ENCODE assay signal across 8 cellular contexts in the genomic region with DNA sequence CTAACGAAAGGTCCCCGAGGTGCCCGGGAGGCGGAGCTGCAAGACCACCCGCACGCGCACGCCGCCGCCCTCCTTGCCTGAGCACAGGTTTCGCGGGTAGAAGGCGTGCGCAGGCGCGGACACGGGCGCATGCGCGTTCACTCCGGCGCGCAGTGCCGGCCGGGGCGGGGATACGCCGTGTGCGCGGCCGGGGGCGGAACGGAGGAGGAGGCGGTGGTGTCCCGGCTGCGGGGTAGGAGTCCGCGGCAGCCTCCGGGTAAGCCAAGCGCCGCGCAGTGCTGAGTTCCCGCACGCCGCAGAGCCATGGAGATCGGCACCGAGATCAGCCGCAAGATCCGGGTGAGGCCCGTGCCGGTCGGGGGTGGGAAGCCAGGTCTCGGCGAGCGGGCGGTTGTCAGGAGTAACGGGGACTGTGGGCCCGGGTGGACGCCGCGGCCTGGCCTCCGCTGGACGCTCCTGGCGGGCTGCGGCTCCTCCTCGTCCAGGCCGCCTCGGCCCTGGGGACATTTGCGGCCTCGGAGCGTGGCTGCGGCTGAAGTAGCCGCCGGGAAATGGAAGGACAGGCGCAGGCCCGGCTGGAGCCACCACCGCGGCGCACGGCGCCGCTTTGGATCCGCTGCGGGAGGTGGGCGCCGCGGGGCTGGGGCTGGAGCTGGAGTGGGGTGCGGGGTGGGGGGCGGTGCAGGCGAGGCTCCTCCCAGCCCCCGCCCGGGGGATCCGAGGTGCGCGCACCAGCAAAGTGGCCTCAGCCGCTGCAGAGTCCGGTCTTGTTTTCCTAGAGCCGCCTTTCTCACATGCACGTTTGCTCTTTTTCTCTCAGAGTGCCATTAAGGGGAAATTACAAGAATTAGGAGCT. TPM values are rescaled to one million over a fixed set of nuclear protein-coding genes. Genes with fewer than 3 reads are reported as not detected.
DNase-seq lines count a peak whose midpoint lies in the region; ATAC-seq and TF ChIP-seq lines count a peak whose summit lies in the region.

A gene with protein sequence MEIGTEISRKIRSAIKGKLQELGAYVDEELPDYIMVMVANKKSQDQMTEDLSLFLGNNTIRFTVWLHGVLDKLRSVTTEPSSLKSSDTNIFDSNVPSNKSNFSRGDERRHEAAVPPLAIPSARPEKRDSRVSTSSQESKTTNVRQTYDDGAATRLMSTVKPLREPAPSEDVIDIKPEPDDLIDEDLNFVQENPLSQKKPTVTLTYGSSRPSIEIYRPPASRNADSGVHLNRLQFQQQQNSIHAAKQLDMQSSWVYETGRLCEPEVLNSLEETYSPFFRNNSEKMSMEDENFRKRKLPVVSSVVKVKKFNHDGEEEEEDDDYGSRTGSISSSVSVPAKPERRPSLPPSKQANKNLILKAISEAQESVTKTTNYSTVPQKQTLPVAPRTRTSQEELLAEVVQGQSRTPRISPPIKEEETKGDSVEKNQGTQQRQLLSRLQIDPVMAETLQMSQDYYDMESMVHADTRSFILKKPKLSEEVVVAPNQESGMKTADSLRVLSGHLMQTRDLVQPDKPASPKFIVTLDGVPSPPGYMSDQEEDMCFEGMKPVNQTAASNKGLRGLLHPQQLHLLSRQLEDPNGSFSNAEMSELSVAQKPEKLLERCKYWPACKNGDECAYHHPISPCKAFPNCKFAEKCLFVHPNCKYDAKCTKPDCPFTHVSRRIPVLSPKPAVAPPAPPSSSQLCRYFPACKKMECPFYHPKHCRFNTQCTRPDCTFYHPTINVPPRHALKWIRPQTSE (plus strand): TSS at position 207 of the 856 bp plus-strand sequence. CDS start 97 bp downstream, at position 304.

- 0% methylated on average over 27 of the region's 99 CpGs for WGBS in SK-N-SH (ENCODE audit: low lambda C conversion rate)
- WGBS in testis, 2 donors: 0% methylated on average over 29 to 94 of the region's 99 CpGs

- TF ChIP-seq RAD21 in SK-N-SH (IDR thresholded peaks at IDR 0.05; ENCODE audit: low read length): peak; percentile 48

- H3K4me3 ChIP-seq in HFF-Myc (replicated peaks; ENCODE audit: low read depth, low read length): peak within 1 kb of the TSS; percentile 81
- peak within 1 kb of the TSS; percentile 81 to 96 for H3K4me3 ChIP-seq in SK-N-SH (ENCODE audit: low read depth in 2 of 2, low read length in 1 of 2)
- H3K4me3 ChIP-seq in testis: peak within 1 kb of the TSS; percentile 85 to 98

- peaks cover 47% of the 10 kb centered on the region for H3K79me2 ChIP-seq in SK-N-SH (ENCODE audit: insufficient read depth)

- H3F3A ChIP-seq in SK-N-SH (replicated peaks; ENCODE audit: insufficient read depth): peaks cover 23% of the 10 kb centered on the region

- H3K27me3 ChIP-seq in SK-N-SH (ENCODE audit: insufficient read depth) (no peaks in the 10 kb centered on the region), testis (no peaks in the 10 kb centered on the region)

- CTCF ChIA-PET in GM10248 (lab: Yijun Ruan, JAX): interaction anchor here (0.8 to 1.2 kb wide), 3 partner anchors 12 to 32 kb away, joined by 3 read pairs; no protein-coding TSS in a partner anchor
- CTCF ChIA-PET in SK-N-SH (lab: Yijun Ruan, JAX): interaction anchor here (1.5 kb wide), 1 partner anchor 11 kb away, joined by 4 read pairs; no protein-coding TSS in a partner anchor

- peak; percentile 97 for ATAC-seq in omental fat pad (ENCODE audit: low FRiP score)

- peak within 1 kb of the TSS; percentile 80 for H2AFZ ChIP-seq in SK-N-SH (ENCODE audit: low read depth)

- no peaks in the 10 kb centered on the region for H3K9me2 ChIP-seq in SK-N-SH

- POLR2A ChIA-PET in GM10248 (lab: Yijun Ruan, JAX) (interaction anchor here (0.6 kb wide), 1 partner anchor 1388 kb away, joined by 5 read pairs; no protein-coding TSS in a partner anchor), SK-N-SH (lab: Yijun Ruan, JAX) (interaction anchor here (0.8 to 1.2 kb wide), 2 partner anchors 10 to 11 kb away, joined by 3 read pairs; no protein-coding TSS in a partner anchor)

- peaks cover 27% of the 10 kb centered on the region for H4K20me1 ChIP-seq in SK-N-SH (ENCODE audit: insufficient read depth)

- H3K27ac ChIP-seq in SK-N-SH (ENCODE audit: low read depth in 2 of 2, low read length in 1 of 2): peak within 1 kb of the TSS; percentile 92
- H3K27ac ChIP-seq in testis: peak within 1 kb of the TSS; percentile 89 to 90

- H3K9me3 ChIP-seq in SK-N-SH: no peaks in the 10 kb centered on the region
- H3K9me3 ChIP-seq in testis: no peaks in the 10 kb centered on the region

- H3K9ac ChIP-seq in SK-N-SH: peak within 1 kb of the TSS; percentile 94

- H3K4me2 ChIP-seq in SK-N-SH: peak within 1 kb of the TSS; percentile 95

- intact Hi-C loops in testis (cut with DNase I; ENCODE audit: low total_unique reads): no loop called here

- peaks cover 9 to 20% of the 10 kb centered on the region in 2 experiments for H3K36me3 ChIP-seq in SK-N-SH (replicated peaks in 1 of 2; ENCODE audit: control insufficient read depth in 1 of 2, insufficient read depth in 2 of 2, low read length in 1 of 2)
- H3K36me3 ChIP-seq in testis (ENCODE audit: low read depth, missing control alignments): no peaks in the 10 kb centered on the region

- TF ChIP-seq EP300 in SK-N-SH (IDR thresholded peaks at IDR 0.05; ENCODE audit: borderline replicate concordance in 1 of 2, low read depth in 1 of 2, low read length in 1 of 2): no peak

- TF ChIP-seq CTCF in GM10248 (IDR thresholded peaks at IDR 0.05; ENCODE audit: control extremely low read depth, extremely low read depth, low read depth, missing control alignments) (peak; percentile 42), HFF-Myc (IDR thresholded peaks at IDR 0.05; ENCODE audit: low read depth, low read length, missing control alignments) (no peak), SK-N-SH (IDR thresholded peaks at IDR 0.05) (no peak), omental fat pad (IDR thresholded peaks at IDR 0.05) (no peak), testis (IDR thresholded peaks at IDR 0.05) (no peak)

- H3K4me1 ChIP-seq in SK-N-SH (ENCODE audit: control insufficient read depth in 1 of 2, insufficient read depth in 2 of 2, low read depth in 1 of 2, low read length in 1 of 2): peaks cover 0 to 15% of the 10 kb centered on the region in 2 experiments; a peak in 3 of 4 replicates
- peaks cover 4% of the 10 kb centered on the region for H3K4me1 ChIP-seq in testis

- peak; percentile 55 for TF ChIP-seq POLR2A in testis (IDR thresholded peaks at IDR 0.05)

- peak; percentile 96 for DNase-seq in GM10248 (ENCODE audit: extremely low spot score)
- no peak for DNase-seq in HFF-Myc (ENCODE audit: extremely low read depth, low read depth)
- DNase-seq in NAMALWA (ENCODE audit: low spot score): peak; percentile 93
- DNase-seq in SK-N-SH: peak; percentile 98
- DNase-seq in activated naive CD4-positive, alpha-beta T cell treated with anti-CD3 and anti-CD28 coated beads, Interleukin-2, amount 50 U/mL, for 16 hours: peak; percentile 88
- peak; percentile 84 for DNase-seq in globus pallidus (ENCODE audit: low spot score)
- no peak for DNase-seq in omental fat pad (ENCODE audit: low spot score)
- peak; percentile 88 for DNase-seq in testis

TF ChIP-seq in SK-N-SH, 30 proteins besides CTCF, POLR2A, EP300 and RAD21 (continues in another document):
- TF ChIP-seq ELF1 (IDR thresholded peaks at IDR 0.05) (no peak), GABPA (IDR thresholded peaks at IDR 0.05; ENCODE audit: low read depth) (no peak), SMC3 (IDR thresholded peaks at IDR 0.05; ENCODE audit: low read depth, low read length) (no peak), YY1 (IDR thresholded peaks at IDR 0.05; ENCODE audit: low read depth) (no peak), POLR2AphosphoS5 (IDR thresholded peaks at IDR 0.05; ENCODE audit: low read depth, low read length) (peak; percentile 78), MXI1 (IDR thresholded peaks at IDR 0.05; ENCODE audit: low read depth, low read length) (peak; percentile 91)
- TF ChIP-seq, protein P1, sequence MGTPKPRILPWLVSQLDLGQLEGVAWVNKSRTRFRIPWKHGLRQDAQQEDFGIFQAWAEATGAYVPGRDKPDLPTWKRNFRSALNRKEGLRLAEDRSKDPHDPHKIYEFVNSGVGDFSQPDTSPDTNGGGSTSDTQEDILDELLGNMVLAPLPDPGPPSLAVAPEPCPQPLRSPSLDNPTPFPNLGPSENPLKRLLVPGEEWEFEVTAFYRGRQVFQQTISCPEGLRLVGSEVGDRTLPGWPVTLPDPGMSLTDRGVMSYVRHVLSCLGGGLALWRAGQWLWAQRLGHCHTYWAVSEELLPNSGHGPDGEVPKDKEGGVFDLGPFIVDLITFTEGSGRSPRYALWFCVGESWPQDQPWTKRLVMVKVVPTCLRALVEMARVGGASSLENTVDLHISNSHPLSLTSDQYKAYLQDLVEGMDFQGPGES (IDR thresholded peaks at IDR 0.05; ENCODE audit: low read depth, low read length): no peak
- TF ChIP-seq, protein P2, sequence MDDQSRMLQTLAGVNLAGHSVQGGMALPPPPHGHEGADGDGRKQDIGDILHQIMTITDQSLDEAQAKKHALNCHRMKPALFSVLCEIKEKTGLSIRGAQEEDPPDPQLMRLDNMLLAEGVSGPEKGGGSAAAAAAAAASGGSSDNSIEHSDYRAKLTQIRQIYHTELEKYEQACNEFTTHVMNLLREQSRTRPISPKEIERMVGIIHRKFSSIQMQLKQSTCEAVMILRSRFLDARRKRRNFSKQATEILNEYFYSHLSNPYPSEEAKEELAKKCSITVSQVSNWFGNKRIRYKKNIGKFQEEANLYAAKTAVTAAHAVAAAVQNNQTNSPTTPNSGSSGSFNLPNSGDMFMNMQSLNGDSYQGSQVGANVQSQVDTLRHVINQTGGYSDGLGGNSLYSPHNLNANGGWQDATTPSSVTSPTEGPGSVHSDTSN (IDR thresholded peaks at IDR 0.05): no peak
- TF ChIP-seq, protein P3, sequence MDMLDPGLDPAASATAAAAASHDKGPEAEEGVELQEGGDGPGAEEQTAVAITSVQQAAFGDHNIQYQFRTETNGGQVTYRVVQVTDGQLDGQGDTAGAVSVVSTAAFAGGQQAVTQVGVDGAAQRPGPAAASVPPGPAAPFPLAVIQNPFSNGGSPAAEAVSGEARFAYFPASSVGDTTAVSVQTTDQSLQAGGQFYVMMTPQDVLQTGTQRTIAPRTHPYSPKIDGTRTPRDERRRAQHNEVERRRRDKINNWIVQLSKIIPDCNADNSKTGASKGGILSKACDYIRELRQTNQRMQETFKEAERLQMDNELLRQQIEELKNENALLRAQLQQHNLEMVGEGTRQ (IDR thresholded peaks at IDR 0.05; ENCODE audit: borderline replicate concordance, low read depth, low read length): no peak

RNA-seq across cellular contexts. Expression of the gene that starts here (rescaled TPM):
- 61.5 and 79.0 TPM in 2 replicates for polyA plus RNA-seq in SK-N-SH (2012; rRNA removed)
- 63.6 and 69.0 TPM in 2 replicates for polyA plus RNA-seq in SK-N-SH (2012; cell fraction: cytosol; rRNA removed)
- polyA plus RNA-seq in SK-N-SH (2012; cell fraction: nucleus; rRNA removed): 72.5 and 106 TPM in 2 replicates
- 10 to 100 TPM; 66.2 to 72.8 (median 69.5) TPM for total RNA-seq in omental fat pad
- 100 to 1,000 TPM; 208 to 253 TPM for total RNA-seq in testis
- polyA plus RNA-seq in testis (ENCODE audit: insufficient read depth, low read depth, low replicate concordance): 354 TPM

Comparison
In these comparisons a context has a peak if more than half of its experiments do, and no peak if none do; other contexts are left out.
1. DNase-seq: peak in GM10248 (single experiment), NAMALWA (single experiment), SK-N-SH (single experiment), activated naive CD4-positive, alpha-beta T cell treated with anti-CD3 and anti-CD28 coated beads, Interleukin-2, amount 50 U/mL, for 16 hours (single experiment), globus pallidus (single experiment) and testis (single experiment); none in HFF-Myc (single experiment) and omental fat pad (single experiment).
2. Peak in every context shown above with its lines, with median percentiles within 50 percentile points of each other: H3K4me3 ChIP-seq.